In genomic region chrX:1178580-1179057, GRCh38 we compare ENCODE assay signal across 10 cellular contexts. TPM values are rescaled to one million over a fixed set of nuclear protein-coding genes. Genes with fewer than 3 reads are reported as not detected.
DNase-seq lines count a peak whose midpoint lies in the region; ATAC-seq and TF ChIP-seq lines count a peak whose summit lies in the region.
"Had no signal": no experiment of that assay in that cellular context is flagged by ENCODE, and none has a peak within 500 bp of the region (broad histone marks: within the 10 kb centered on the region; RNA-seq: fewer than 3 reads in every experiment).

No MANE protein-coding gene starts in this region.

- H3K4me3 ChIP-seq in PC-3 (ENCODE audit: low read length) (peak overlapping the region; percentile 58), epithelial cell of esophagus (ENCODE audit: low read length) (no peak overlapping the region), skeletal muscle cell (ENCODE audit: low read depth, low read length) (no peak overlapping the region), lower lobe of right lung (no peak overlapping the region)
- H3K4me3 ChIP-seq: heart right ventricle had no signal

- H3K4me2 ChIP-seq in PC-3 (ENCODE audit: low read length) = peak overlapping the region; percentile 81

- no peaks in the 10 kb centered on the region for H3K27me3 Mint-ChIP-seq in activated naive CD4-positive, alpha-beta T cell treated with anti-CD3 and anti-CD28 coated beads, Interleukin-2, amount 10 ng/mL, durations not matched to agents 7 days and 5 days
- no peaks in the 10 kb centered on the region for H3K27me3 Mint-ChIP-seq in stimulated activated memory B cell treated with anti-CD40 and anti-IgM and Interleukin-4, amounts not matched to agents 10 μg/mL and 1 μg/mL and 100 μg/mL, for 72 hours

- no peak overlapping the region for H3K9ac ChIP-seq in PC-3 (ENCODE audit: low read length)

- 0 out of 2 replicates have a peak, but pooled peaks cover 7% of the 10 kb centered on the region for H3K27me3 ChIP-seq in PC-3 (ENCODE audit: low read length)
- H3K27me3 ChIP-seq in lower lobe of right lung (ENCODE audit: low read depth) = no peaks in the 10 kb centered on the region

- no peaks in the 10 kb centered on the region for H3K9me3 ChIP-seq in PC-3 (ENCODE audit: low read length)
- no peaks in the 10 kb centered on the region for H3K9me3 ChIP-seq in lower lobe of right lung
- H3K9me3 ChIP-seq: heart right ventricle had no signal

- H3K9me2 ChIP-seq in PC-3 (replicated peaks; ENCODE audit: low read length) = no peaks in the 10 kb centered on the region

- CTCF ChIA-PET in activated naive CD4-positive, alpha-beta T cell treated with anti-CD3 and anti-CD28 coated beads, Interleukin-2, amount 10 ng/mL, durations not matched to agents 7 days and 5 days (lab: Charles Lee) = no interaction called here
- CTCF ChIA-PET in PC-3 (lab: Charles Lee) = no interaction called here

- H3K36me3 ChIP-seq in PC-3 (ENCODE audit: low read depth, low read length) (no peaks in the 10 kb centered on the region), lower lobe of right lung (no peaks in the 10 kb centered on the region)
- H3K36me3 ChIP-seq: heart right ventricle had no signal

- H3K27ac ChIP-seq in PC-3 (ENCODE audit: low read length) (no peak overlapping the region), lower lobe of right lung (no peak overlapping the region)
- H3K27ac ChIP-seq: heart right ventricle had no signal

- no peaks in the 10 kb centered on the region for H3F3A ChIP-seq in PC-3 (ENCODE audit: low read length, unreplicated experiment)

- BruUV-seq in PC-3 (replicated peaks; lab: Mats Ljungman, UMichigan) = no TSS peak

- no peaks in the 10 kb centered on the region for H3K4me1 ChIP-seq in PC-3 (ENCODE audit: insufficient read depth, low read length)
- no peaks in the 10 kb centered on the region for H3K4me1 ChIP-seq in lower lobe of right lung
- H3K4me1 ChIP-seq: heart right ventricle had no signal

- H2AFZ ChIP-seq in PC-3 (ENCODE audit: low read length) = peak overlapping the region; percentile 73

- POLR2A ChIA-PET in PC-3 (lab: Charles Lee; ENCODE audit: unreplicated experiment) = no interaction called here

- ATAC-seq in PC-3 (no peak), lower lobe of right lung (no peak), GM18873 (IDR thresholded peaks at IDR 0.05; ENCODE audit: low FRiP score, unreplicated experiment) (no peak)
- ATAC-seq in stimulated activated memory B cell treated with anti-CD40 and anti-IgM and Interleukin-4, amounts not matched to agents 10 μg/mL and 1 μg/mL and 100 μg/mL, for 72 hours = no peak
- ATAC-seq: heart right ventricle had no signal

- H3K79me2 ChIP-seq in PC-3 (ENCODE audit: low read length) = no peaks in the 10 kb centered on the region

- intact Hi-C loops in PC-3 (cut with micrococcal nuclease) = no loop called here
- intact Hi-C loops in lower lobe of right lung (cut with DNase I) = no loop called here

- H3K36me3 Mint-ChIP-seq in activated naive CD4-positive, alpha-beta T cell treated with anti-CD3 and anti-CD28 coated beads, Interleukin-2, amount 10 ng/mL, durations not matched to agents 7 days and 5 days = no peaks in the 10 kb centered on the region
- no peaks in the 10 kb centered on the region for H3K36me3 Mint-ChIP-seq in stimulated activated memory B cell treated with anti-CD40 and anti-IgM and Interleukin-4, amounts not matched to agents 10 μg/mL and 1 μg/mL and 100 μg/mL, for 72 hours

- no peak overlapping the region for H3K27ac Mint-ChIP-seq in activated naive CD4-positive, alpha-beta T cell treated with anti-CD3 and anti-CD28 coated beads, Interleukin-2, amount 10 ng/mL, durations not matched to agents 7 days and 5 days
- no peak overlapping the region for H3K27ac Mint-ChIP-seq in stimulated activated memory B cell treated with anti-CD40 and anti-IgM and Interleukin-4, amounts not matched to agents 10 μg/mL and 1 μg/mL and 100 μg/mL, for 72 hours

- H3K9me3 Mint-ChIP-seq in activated naive CD4-positive, alpha-beta T cell treated with anti-CD3 and anti-CD28 coated beads, Interleukin-2, amount 10 ng/mL, durations not matched to agents 7 days and 5 days = no peaks in the 10 kb centered on the region
- no peaks in the 10 kb centered on the region for H3K9me3 Mint-ChIP-seq in stimulated activated memory B cell treated with anti-CD40 and anti-IgM and Interleukin-4, amounts not matched to agents 10 μg/mL and 1 μg/mL and 100 μg/mL, for 72 hours

- no peaks in the 10 kb centered on the region for H4K20me1 ChIP-seq in PC-3 (ENCODE audit: low read length)

- DNase-seq in activated naive CD4-positive, alpha-beta T cell treated with anti-CD3 and anti-CD28 coated beads, Interleukin-2, amount 10 ng/mL, durations not matched to agents 7 days and 5 days = peak; percentile 54
- no peak for DNase-seq in activated naive CD4-positive, alpha-beta T cell (lab: John Stamatoyannopoulos, UW)
- DNase-seq in PC-3 (peak; percentile 40), epithelial cell of esophagus (ENCODE audit: low read depth) (peak; percentile 61), skeletal muscle cell (ENCODE audit: low read depth) (peak; percentile 42), lower lobe of right lung (no peak)
- DNase-seq: C1 segment of cervical spinal cord, heart right ventricle had no signal

- no peak overlapping the region for H3K4me3 Mint-ChIP-seq in activated naive CD4-positive, alpha-beta T cell treated with anti-CD3 and anti-CD28 coated beads, Interleukin-2, amount 10 ng/mL, durations not matched to agents 7 days and 5 days
- H3K4me3 Mint-ChIP-seq in stimulated activated memory B cell treated with anti-CD40 and anti-IgM and Interleukin-4, amounts not matched to agents 10 μg/mL and 1 μg/mL and 100 μg/mL, for 72 hours = no peak overlapping the region

- no peak for TF ChIP-seq CTCF in PC-3 (conservative IDR thresholded peaks at IDR 0.05; ENCODE audit: low read depth, low read length)
- no peak for TF ChIP-seq CTCF in epithelial cell of esophagus (IDR thresholded peaks at IDR 0.05; ENCODE audit: insufficient read depth, low read depth, low read length, missing control alignments)
- TF ChIP-seq CTCF in lower lobe of right lung (IDR thresholded peaks at IDR 0.05) = no peak

- H3K4me1 Mint-ChIP-seq in activated naive CD4-positive, alpha-beta T cell treated with anti-CD3 and anti-CD28 coated beads, Interleukin-2, amount 10 ng/mL, durations not matched to agents 7 days and 5 days = no peaks in the 10 kb centered on the region
- no peaks in the 10 kb centered on the region for H3K4me1 Mint-ChIP-seq in stimulated activated memory B cell treated with anti-CD40 and anti-IgM and Interleukin-4, amounts not matched to agents 10 μg/mL and 1 μg/mL and 100 μg/mL, for 72 hours

RNA-seq across cellular contexts. Expression of gene CRLF2, which starts 33.8 kb away (rescaled TPM):
- not detected in 2 replicates for total RNA-seq in PC-3 (2014; rRNA removed)
- 1.3 TPM for total RNA-seq in lower lobe of right lung

Comparison
In these comparisons a context has a peak if more than half of its experiments do, and no peak if none do; other contexts are left out.
1. DNase-seq: peak in activated naive CD4-positive, alpha-beta T cell treated with anti-CD3 and anti-CD28 coated beads, Interleukin-2, amount 10 ng/mL, durations not matched to agents 7 days and 5 days (single experiment), PC-3 (single experiment), epithelial cell of esophagus (single experiment) and skeletal muscle cell (single experiment); none in activated naive CD4-positive, alpha-beta T cell (0 of 4) and lower lobe of right lung (single experiment).